16 cellular contexts compared by ENCODE assay signal in the genomic region with DNA sequence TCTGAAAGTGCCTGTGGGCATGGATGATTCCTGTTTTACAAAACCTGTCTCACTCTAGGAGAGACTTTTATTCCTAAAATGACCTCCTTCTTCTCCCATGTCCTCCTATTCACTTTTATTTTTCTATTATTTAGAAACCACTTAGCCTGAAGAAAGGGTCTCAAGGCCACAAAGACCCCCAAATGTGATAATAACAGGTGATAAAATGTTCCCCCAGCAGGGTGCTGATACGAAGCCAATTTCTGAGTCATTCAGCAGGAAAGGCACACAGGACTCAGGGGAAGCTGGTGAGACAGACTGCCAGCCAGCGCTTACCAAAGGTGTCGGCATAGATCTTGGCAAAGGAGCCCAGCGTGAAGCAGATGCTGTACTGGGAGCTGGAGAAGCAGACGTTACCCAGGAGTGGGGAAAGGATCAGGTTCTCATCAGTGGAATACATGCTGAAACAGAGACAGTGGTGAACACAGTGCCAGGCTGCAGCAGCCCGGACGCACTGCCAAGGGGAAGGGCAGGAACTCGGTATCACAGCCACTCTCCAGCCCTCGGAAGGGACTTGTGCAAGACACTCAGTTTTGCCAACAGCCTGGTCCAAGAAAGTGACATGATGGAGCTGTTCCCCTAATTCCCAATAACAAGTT. TPM values are rescaled to one million over a fixed set of nuclear protein-coding genes. Genes with fewer than 3 reads are reported as not detected.
DNase-seq lines count a peak whose midpoint lies in the region; ATAC-seq and TF ChIP-seq lines count a peak whose summit lies in the region.
"Had no signal": no experiment of that assay in that cellular context is flagged by ENCODE, and none has a peak within 500 bp of the region (broad histone marks: within the 10 kb centered on the region; RNA-seq: fewer than 3 reads in every experiment).

No MANE protein-coding gene starts in this region.

- 74% methylated on average over 9 of the region's 9 CpGs for WGBS in esophagus muscularis mucosa
- 82 to 85% methylated on average over 9 of the region's 9 CpGs for WGBS in sigmoid colon, 2 donors

- peaks cover 71 to 86% of the 10 kb centered on the region in 2 experiments for H3K36me3 ChIP-seq in HEK293 (ENCODE audit: control insufficient read depth in 2 of 2, insufficient read depth in 1 of 2, low read length in 2 of 2)
- peaks cover 35 to 96% (median 89%) of the 10 kb centered on the region in 4 donors for H3K36me3 ChIP-seq in esophagus muscularis mucosa
- H3K36me3 ChIP-seq in sigmoid colon: peaks cover 6 to 58% (median 20%) of the 10 kb centered on the region in 4 donors
- H3K36me3 ChIP-seq in SJCRH30: peaks cover 68% of the 10 kb centered on the region

- ATAC-seq in GM21529 (IDR thresholded peaks at IDR 0.05; ENCODE audit: unreplicated experiment): no peak

- TF ChIP-seq POLR2A in esophagus muscularis mucosa (IDR thresholded peaks at IDR 0.05; ENCODE audit: low read depth): no peak
- TF ChIP-seq POLR2A in sigmoid colon (IDR thresholded peaks at IDR 0.05): no peak

- H3K27me3 ChIP-seq in esophagus muscularis mucosa: no peaks in the 10 kb centered on the region
- no peaks in the 10 kb centered on the region for H3K27me3 ChIP-seq in sigmoid colon
- H3K27me3 ChIP-seq in SJCRH30: no peaks in the 10 kb centered on the region
- H3K27me3 ChIP-seq: neutrophil had no signal

- POLR2A ChIA-PET in HEK293 (lab: Yijun Ruan, JAX): no interaction called here

- CTCF ChIA-PET in HEK293 (lab: Yijun Ruan, JAX): interaction anchor here (1.1 to 13.6 kb wide), 3 partner anchors 7 to 93 kb away, joined by 3 to 221 read pairs (median 25); no protein-coding TSS in a partner anchor

- DNase-seq in NCI-H2196 treated with DMSO at 0.1 percent for 48 hours (lab: John Stamatoyannopoulos, UW; ENCODE audit: unreplicated experiment): peak; percentile 90
- peak; percentile 93 for DNase-seq in esophagus muscularis mucosa (ENCODE audit: extremely low spot score)
- DNase-seq in sigmoid colon: peak; percentile 94
- no peak for DNase-seq in HK-2 (ENCODE audit: unreplicated experiment)
- no peak for DNase-seq in islet precursor cell
- DNase-seq in SJCRH30: no peak
- DNase-seq: activated CD4-positive, alpha-beta T cell treated with anti-CD3 and anti-CD28 coated beads, Interleukin-2, amount 10 ng/mL, durations not matched to agents 7 days and 5 days; NK-92 treated with Interleukin-12 subunit alpha and Interleukin-12 subunit beta, amount 100 ng/mL, for 24 hours; stimulated activated CD4-positive, alpha-beta T cell treated with anti-CD3 and anti-CD28 coated beads, Interleukin-15, amount 100 ng/mL, for 24 hours had no signal

- H3K4me1 ChIP-seq in HEK293 (ENCODE audit: control insufficient read depth, insufficient read depth, low read length): no peaks in the 10 kb centered on the region
- H3K4me1 ChIP-seq in esophagus muscularis mucosa: peaks cover 7 to 27% (median 13%) of the 10 kb centered on the region in 4 donors
- H3K4me1 ChIP-seq in sigmoid colon: peaks cover 0 to 52% (median 48%) of the 10 kb centered on the region in 4 donors
- H3K4me1 ChIP-seq in SJCRH30: no peaks in the 10 kb centered on the region

- TF ChIP-seq CTCF in HEK293 (tag by site-specific recombination; IDR thresholded peaks at IDR 0.05) (no peak), esophagus muscularis mucosa (IDR thresholded peaks at IDR 0.05) (no peak), sigmoid colon (IDR thresholded peaks at IDR 0.05) (no peak)

- H3K9me3 ChIP-seq in HEK293 (ENCODE audit: control insufficient read depth, insufficient read depth, low read depth, low read length): no peaks in the 10 kb centered on the region
- H3K9me3 ChIP-seq in esophagus muscularis mucosa: no peaks in the 10 kb centered on the region
- H3K9me3 ChIP-seq in sigmoid colon: no peaks in the 10 kb centered on the region
- no peaks in the 10 kb centered on the region for H3K9me3 ChIP-seq in SJCRH30 (replicated peaks)
- H3K9me3 ChIP-seq: neutrophil had no signal

- intact Hi-C loops in esophagus muscularis mucosa (cut with DNase I): no loop called here
- intact Hi-C loops in sigmoid colon (cut with DNase I): loop anchor here (2.0 kb wide), 1 partner anchor 67 kb away; no protein-coding TSS in a partner anchor

- no peak overlapping the region for H3K4me3 ChIP-seq in HEK293 (ENCODE audit: low read depth, low read length)
- H3K4me3 ChIP-seq in esophagus muscularis mucosa: no peak overlapping the region
- no peak overlapping the region for H3K4me3 ChIP-seq in sigmoid colon
- no peak overlapping the region for H3K4me3 ChIP-seq in SJCRH30

- TF ChIP-seq EP300 in esophagus muscularis mucosa (IDR thresholded peaks at IDR 0.05) (no peak), sigmoid colon (IDR thresholded peaks at IDR 0.05) (peak in 1 of 4 donors; percentile 4)

- H3K27ac ChIP-seq in HEK293 (ENCODE audit: extremely low read depth, low read depth, low read length) (no peak overlapping the region), esophagus muscularis mucosa (replicated peaks in 1 of 4) (peak overlapping the region in 2 of 4 donors; percentile 40 to 58), sigmoid colon (peak overlapping the region in 3 of 4 donors; percentile 77 to 91 (median 83)), SJCRH30 (no peak overlapping the region)
- H3K27ac ChIP-seq: C4-2B, neutrophil had no signal

TF ChIP-seq in HEK293, 187 proteins besides CTCF, POLR2A, EP300 and RAD21 (continues in another document):
- TF ChIP-seq MYNN (tag by site-specific recombination; IDR thresholded peaks at IDR 0.05; ENCODE audit: borderline replicate concordance) (peak; percentile 63; the same call in 1 of the 2 replicates), ZNF114 (tag by site-specific recombination; IDR thresholded peaks at IDR 0.05) (no peak), FEZF1 (tag by site-specific recombination; IDR thresholded peaks at IDR 0.05) (0 out of 2 replicates have a peak, but pooled peaks have one; percentile 30), ZBTB21 (tag by site-specific recombination; IDR thresholded peaks at IDR 0.05) (0 out of 2 replicates have a peak, but pooled peaks have one; percentile 10)
- TF ChIP-seq, protein P1, sequence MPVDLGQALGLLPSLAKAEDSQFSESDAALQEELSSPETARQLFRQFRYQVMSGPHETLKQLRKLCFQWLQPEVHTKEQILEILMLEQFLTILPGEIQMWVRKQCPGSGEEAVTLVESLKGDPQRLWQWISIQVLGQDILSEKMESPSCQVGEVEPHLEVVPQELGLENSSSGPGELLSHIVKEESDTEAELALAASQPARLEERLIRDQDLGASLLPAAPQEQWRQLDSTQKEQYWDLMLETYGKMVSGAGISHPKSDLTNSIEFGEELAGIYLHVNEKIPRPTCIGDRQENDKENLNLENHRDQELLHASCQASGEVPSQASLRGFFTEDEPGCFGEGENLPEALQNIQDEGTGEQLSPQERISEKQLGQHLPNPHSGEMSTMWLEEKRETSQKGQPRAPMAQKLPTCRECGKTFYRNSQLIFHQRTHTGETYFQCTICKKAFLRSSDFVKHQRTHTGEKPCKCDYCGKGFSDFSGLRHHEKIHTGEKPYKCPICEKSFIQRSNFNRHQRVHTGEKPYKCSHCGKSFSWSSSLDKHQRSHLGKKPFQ (tag by site-specific recombination; IDR thresholded peaks at IDR 0.05): no peak
- TF ChIP-seq, protein P2, sequence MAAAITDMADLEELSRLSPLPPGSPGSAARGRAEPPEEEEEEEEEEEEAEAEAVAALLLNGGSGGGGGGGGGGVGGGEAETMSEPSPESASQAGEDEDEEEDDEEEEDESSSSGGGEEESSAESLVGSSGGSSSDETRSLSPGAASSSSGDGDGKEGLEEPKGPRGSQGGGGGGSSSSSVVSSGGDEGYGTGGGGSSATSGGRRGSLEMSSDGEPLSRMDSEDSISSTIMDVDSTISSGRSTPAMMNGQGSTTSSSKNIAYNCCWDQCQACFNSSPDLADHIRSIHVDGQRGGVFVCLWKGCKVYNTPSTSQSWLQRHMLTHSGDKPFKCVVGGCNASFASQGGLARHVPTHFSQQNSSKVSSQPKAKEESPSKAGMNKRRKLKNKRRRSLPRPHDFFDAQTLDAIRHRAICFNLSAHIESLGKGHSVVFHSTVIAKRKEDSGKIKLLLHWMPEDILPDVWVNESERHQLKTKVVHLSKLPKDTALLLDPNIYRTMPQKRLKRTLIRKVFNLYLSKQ (tag by site-specific recombination; IDR thresholded peaks at IDR 0.05; ENCODE audit: borderline replicate concordance): no peak
- TF ChIP-seq, protein P3, sequence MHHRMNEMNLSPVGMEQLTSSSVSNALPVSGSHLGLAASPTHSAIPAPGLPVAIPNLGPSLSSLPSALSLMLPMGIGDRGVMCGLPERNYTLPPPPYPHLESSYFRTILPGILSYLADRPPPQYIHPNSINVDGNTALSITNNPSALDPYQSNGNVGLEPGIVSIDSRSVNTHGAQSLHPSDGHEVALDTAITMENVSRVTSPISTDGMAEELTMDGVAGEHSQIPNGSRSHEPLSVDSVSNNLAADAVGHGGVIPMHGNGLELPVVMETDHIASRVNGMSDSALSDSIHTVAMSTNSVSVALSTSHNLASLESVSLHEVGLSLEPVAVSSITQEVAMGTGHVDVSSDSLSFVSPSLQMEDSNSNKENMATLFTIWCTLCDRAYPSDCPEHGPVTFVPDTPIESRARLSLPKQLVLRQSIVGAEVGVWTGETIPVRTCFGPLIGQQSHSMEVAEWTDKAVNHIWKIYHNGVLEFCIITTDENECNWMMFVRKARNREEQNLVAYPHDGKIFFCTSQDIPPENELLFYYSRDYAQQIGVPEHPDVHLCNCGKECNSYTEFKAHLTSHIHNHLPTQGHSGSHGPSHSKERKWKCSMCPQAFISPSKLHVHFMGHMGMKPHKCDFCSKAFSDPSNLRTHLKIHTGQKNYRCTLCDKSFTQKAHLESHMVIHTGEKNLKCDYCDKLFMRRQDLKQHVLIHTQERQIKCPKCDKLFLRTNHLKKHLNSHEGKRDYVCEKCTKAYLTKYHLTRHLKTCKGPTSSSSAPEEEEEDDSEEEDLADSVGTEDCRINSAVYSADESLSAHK (tag by site-specific recombination; IDR thresholded peaks at IDR 0.05): 0 out of 2 replicates have a peak, but pooled peaks have one; percentile 24

RNA-seq across cellular contexts. Expression of a gene that starts 24.6 kb away (rescaled TPM):
- 1 to 10 TPM; 3.3 to 7.4 (median 4.9) TPM for total RNA-seq in esophagus muscularis mucosa
- 1 to 10 TPM in 2 of 4 donors, not detected in 2; 1.8 to 2.5 TPM for total RNA-seq in sigmoid colon
- 1 to 10 TPM in 1 of 3 donors, not detected in 2; 1.1 TPM for polyA plus RNA-seq in sigmoid colon
- not detected in 2 replicates for total RNA-seq in SJCRH30 (2014; rRNA removed; shearing (Covaris generic))
- total RNA-seq: activated CD4-positive, alpha-beta T cell treated with anti-CD3 and anti-CD28 coated beads, Interleukin-2, amount 10 ng/mL, durations not matched to agents 7 days and 5 days; activated T-helper 2 cell treated with anti-CD3 and anti-CD28 coated beads, Interferon-gamma antibody, Interleukin-2, Interleukin-4, amounts not matched to agents 10 μg/mL and 5 μg/mL and 100 μg/mL, durations not matched to agents 14 hours and 24 hours and 36 hours; fibroblast of villous mesenchyme; kidney epithelial cell had no signal

RNA-seq across cellular contexts. Expression of a gene that starts 27.0 kb away (rescaled TPM):
- 10 to 100 TPM; 46.0 to 49.7 (median 48.3) TPM for total RNA-seq in esophagus muscularis mucosa
- total RNA-seq in sigmoid colon: 10 to 100 TPM; 33.7 to 93.1 (median 55.8) TPM
- 10 to 100 TPM; 20.6 to 48.4 (median 21.6) TPM for polyA plus RNA-seq in sigmoid colon
- total RNA-seq in SJCRH30 (2014; rRNA removed; shearing (Covaris generic)): 153 and 172 TPM in 2 replicates

RNA-seq across cellular contexts. Expression of a gene that starts 42.2 kb away (rescaled TPM):
- total RNA-seq in esophagus muscularis mucosa (10 to 100 TPM; 26.5 to 61.9 (median 37.4) TPM), sigmoid colon (100 to 1,000 TPM in 1 of 4 donors, 10 to 100 TPM in 3; 68.0 to 134 (median 82.7) TPM)
- 1 to 10 TPM in 1 of 3 donors, under 1 TPM in 2; 0.23 to 4.7 (median 0.60) TPM for polyA plus RNA-seq in sigmoid colon
- 45.9 and 47.4 TPM in 2 replicates for total RNA-seq in SJCRH30 (2014; rRNA removed; shearing (Covaris generic))

RNA-seq across cellular contexts. Expression of a gene that starts 43.0 kb away (rescaled TPM):
- total RNA-seq in esophagus muscularis mucosa (1 to 10 TPM in 2 of 4 donors, not detected in 2; 1.2 to 2.8 TPM), sigmoid colon (not detected)
- 1 to 10 TPM in 2 of 3 donors, not detected in 1; 1.3 to 2.4 TPM for polyA plus RNA-seq in sigmoid colon
- total RNA-seq in SJCRH30 (2014; rRNA removed; shearing (Covaris generic)): 0.14 TPM in 1 of 2 replicates, not detected in the other
- total RNA-seq: activated CD4-positive, alpha-beta T cell treated with anti-CD3 and anti-CD28 coated beads, Interleukin-2, amount 10 ng/mL, durations not matched to agents 7 days and 5 days; kidney epithelial cell had no signal

Comparison
In these comparisons a context has a peak if more than half of its experiments do, and no peak if none do; other contexts are left out.
1. H3K27ac ChIP-seq: peak in sigmoid colon (3 of 4); none in HEK293 (single experiment) and SJCRH30 (single experiment).
2. DNase-seq: peak in NCI-H2196 treated with DMSO at 0.1 percent for 48 hours (single experiment), esophagus muscularis mucosa (single experiment) and sigmoid colon (single experiment); none in HK-2 (single experiment), islet precursor cell (single experiment) and SJCRH30 (0 of 2).